In the genomic region with DNA sequence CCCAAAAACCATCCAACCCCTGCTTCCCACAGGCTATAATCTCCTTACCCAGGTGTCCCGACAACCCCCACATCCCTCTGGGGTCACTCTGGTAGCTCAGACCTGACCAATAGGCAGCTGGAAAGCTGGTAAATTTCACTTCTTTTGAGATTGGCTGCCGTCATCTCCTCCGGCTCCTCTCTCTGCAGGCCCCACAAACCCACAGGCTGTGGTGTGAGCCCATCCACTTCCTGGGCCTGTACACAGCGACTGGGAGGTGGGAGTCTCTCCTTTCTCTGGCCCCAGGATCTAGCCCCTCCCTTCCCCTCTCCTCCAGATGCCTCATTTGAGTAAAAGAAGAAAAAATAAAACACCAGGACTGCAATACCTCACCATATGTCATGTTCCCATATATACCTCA, we compare ENCODE assay signal across 2 cellular contexts.
TF ChIP-seq lines count a peak whose summit lies in the region.

No MANE protein-coding gene starts in this region.

TF ChIP-seq in IMR-90, 13 proteins besides CTCF, POLR2A, EP300 and RAD21:
- no peak for TF ChIP-seq NFE2L2 (IDR thresholded peaks at IDR 0.05; ENCODE audit: low read depth, low read length)
- TF ChIP-seq USF2 (IDR thresholded peaks at IDR 0.05; ENCODE audit: low read depth, low read length) = no peak
- no peak for TF ChIP-seq MAFK (IDR thresholded peaks at IDR 0.05; ENCODE audit: low read depth, low read length)
- no peak for TF ChIP-seq MAZ (IDR thresholded peaks at IDR 0.05; ENCODE audit: borderline replicate concordance, low read depth, low read length)
- TF ChIP-seq SMC3 (IDR thresholded peaks at IDR 0.05; ENCODE audit: low read depth, low read length) = no peak
- no peak for TF ChIP-seq CEBPB (IDR thresholded peaks at IDR 0.05; ENCODE audit: low read depth, low read length)
TF ChIP-seq in IMR-90: peak in this region for 0.

TF ChIP-seq in liver, 16 proteins besides CTCF, POLR2A, EP300 and RAD21:
- TF ChIP-seq JUND (IDR thresholded peaks at IDR 0.05) (no peak), FOXA2 (IDR thresholded peaks at IDR 0.05) (no peak), ATF3 (IDR thresholded peaks at IDR 0.05) (no peak), HNF4G (IDR thresholded peaks at IDR 0.05) (no peak), SP1 (IDR thresholded peaks at IDR 0.05) (no peak), NR2F2 (IDR thresholded peaks at IDR 0.05) (no peak), MAX (IDR thresholded peaks at IDR 0.05) (no peak), RXRA (IDR thresholded peaks at IDR 0.05) (no peak), FOXA1 (IDR thresholded peaks at IDR 0.05) (no peak), GABPA (IDR thresholded peaks at IDR 0.05 in 1 of 2, conservative IDR thresholded peaks at IDR 0.05 in 1 of 2) (no peak), TAF1 (conservative IDR thresholded peaks at IDR 0.05) (no peak), HNF4A (conservative IDR thresholded peaks at IDR 0.05) (no peak)
- TF ChIP-seq, protein P1, sequence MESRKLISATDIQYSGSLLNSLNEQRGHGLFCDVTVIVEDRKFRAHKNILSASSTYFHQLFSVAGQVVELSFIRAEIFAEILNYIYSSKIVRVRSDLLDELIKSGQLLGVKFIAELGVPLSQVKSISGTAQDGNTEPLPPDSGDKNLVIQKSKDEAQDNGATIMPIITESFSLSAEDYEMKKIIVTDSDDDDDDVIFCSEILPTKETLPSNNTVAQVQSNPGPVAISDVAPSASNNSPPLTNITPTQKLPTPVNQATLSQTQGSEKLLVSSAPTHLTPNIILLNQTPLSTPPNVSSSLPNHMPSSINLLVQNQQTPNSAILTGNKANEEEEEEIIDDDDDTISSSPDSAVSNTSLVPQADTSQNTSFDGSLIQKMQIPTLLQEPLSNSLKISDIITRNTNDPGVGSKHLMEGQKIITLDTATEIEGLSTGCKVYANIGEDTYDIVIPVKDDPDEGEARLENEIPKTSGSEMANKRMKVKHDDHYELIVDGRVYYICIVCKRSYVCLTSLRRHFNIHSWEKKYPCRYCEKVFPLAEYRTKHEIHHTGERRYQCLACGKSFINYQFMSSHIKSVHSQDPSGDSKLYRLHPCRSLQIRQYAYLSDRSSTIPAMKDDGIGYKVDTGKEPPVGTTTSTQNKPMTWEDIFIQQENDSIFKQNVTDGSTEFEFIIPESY (IDR thresholded peaks at IDR 0.05) = no peak
